In genomic region chr13:36998624-36999041, GRCh38 we compare ENCODE assay signal across 8 cellular contexts. TPM values are rescaled to one million over a fixed set of nuclear protein-coding genes. Genes with fewer than 3 reads are reported as not detected.
DNase-seq lines count a peak whose midpoint lies in the region; ATAC-seq, FAIRE-seq and TF ChIP-seq lines count a peak whose summit lies in the region.

No MANE protein-coding gene starts in this region.

- intact Hi-C loops in esophagus muscularis mucosa (cut with DNase I), result no loop called here

- H3K4me1 Mint-ChIP-seq in CD4-positive, CD25-positive, alpha-beta regulatory T cell, result peaks cover 29 to 46% (median 38%) of the 10 kb centered on the region in 4 donors
- H3K4me1 Mint-ChIP-seq in nephron, result peaks cover 46% of the 10 kb centered on the region

- FAIRE-seq in urothelium cell line (lab: Jason Lieb, UNC), result no peak

- H3K27me3 ChIP-seq in CD4-positive, CD25-positive, alpha-beta regulatory T cell (ENCODE audit: control insufficient read depth, insufficient read depth, low read length), result no peaks in the 10 kb centered on the region
- no peaks in the 10 kb centered on the region for H3K27me3 ChIP-seq in esophagus muscularis mucosa

- no peak for TF ChIP-seq EP300 in esophagus muscularis mucosa (IDR thresholded peaks at IDR 0.05)

- H3K9me3 Mint-ChIP-seq in CD4-positive, CD25-positive, alpha-beta regulatory T cell, result no peaks in the 10 kb centered on the region
- H3K9me3 Mint-ChIP-seq in nephron, result no peaks in the 10 kb centered on the region

- peak overlapping the region; percentile 93 for H3K4me3 ChIP-seq in CD4-positive, CD25-positive, alpha-beta regulatory T cell (ENCODE audit: low read depth, low read length)
- peak overlapping the region; percentile 79 to 95 (median 86) for H3K4me3 ChIP-seq in esophagus muscularis mucosa

- peak overlapping the region; percentile 100 for H3K27ac Mint-ChIP-seq in CD4-positive, CD25-positive, alpha-beta regulatory T cell
- H3K27ac Mint-ChIP-seq in nephron, result peak overlapping the region; percentile 100

- no peak for TF ChIP-seq POLR2A in esophagus muscularis mucosa (IDR thresholded peaks at IDR 0.05; ENCODE audit: low read depth)

- H3K27ac ChIP-seq in CD4-positive, CD25-positive, alpha-beta regulatory T cell (ENCODE audit: insufficient read depth, low read length, poor library complexity, severe bottlenecking), result peak overlapping the region; percentile 70
- peak overlapping the region; percentile 95 for H3K27ac ChIP-seq in KOPT-K1 (ENCODE audit: low read depth, low read length, poor library complexity, severe bottlenecking)
- peak overlapping the region; percentile 94 to 98 (median 97) for H3K27ac ChIP-seq in esophagus muscularis mucosa (replicated peaks in 1 of 4)

- TF ChIP-seq CTCF in esophagus muscularis mucosa (IDR thresholded peaks at IDR 0.05) (no peak), nephron (IDR thresholded peaks at IDR 0.05; ENCODE audit: unreplicated experiment in 3 of 3) (no peak)

- H3K36me3 ChIP-seq in CD4-positive, CD25-positive, alpha-beta regulatory T cell (ENCODE audit: control insufficient read depth, insufficient read depth, low read length), result peaks cover 20% of the 10 kb centered on the region
- H3K36me3 ChIP-seq in KOPT-K1 (ENCODE audit: insufficient read depth, low read length) (peaks cover 44% of the 10 kb centered on the region), esophagus muscularis mucosa (peaks cover 5 to 32% (median 20%) of the 10 kb centered on the region in 4 donors)

- peak overlapping the region; percentile 96 to 100 (median 100) for H3K4me3 Mint-ChIP-seq in CD4-positive, CD25-positive, alpha-beta regulatory T cell
- peak overlapping the region; percentile 98 to 100 (median 100) for H3K4me3 Mint-ChIP-seq in nephron

- peak in 2 of 3 donors; percentile 10 to 33 for DNase-seq in CD4-positive, CD25-positive, alpha-beta regulatory T cell
- peak; percentile 29 for DNase-seq in activated CD8-positive, alpha-beta memory T cell treated with anti-CD3 and anti-CD28 coated beads, Interleukin-2, amount 50 U/mL, for 4 hours
- no peak for DNase-seq in esophagus muscularis mucosa (ENCODE audit: extremely low spot score)
- peak; percentile 4 for DNase-seq in urothelium cell line (ENCODE audit: low spot score)
- no peak for DNase-seq in T1000 (lab: John Stamatoyannopoulos, UW)

- H3K4me1 ChIP-seq in CD4-positive, CD25-positive, alpha-beta regulatory T cell (ENCODE audit: control insufficient read depth, insufficient read depth, low read length, poor library complexity, severe bottlenecking), result peaks cover 26% of the 10 kb centered on the region
- peaks cover 20 to 31% (median 25%) of the 10 kb centered on the region in 4 donors for H3K4me1 ChIP-seq in esophagus muscularis mucosa

- no peak for ATAC-seq in CD4-positive, CD25-positive, alpha-beta regulatory T cell (ENCODE audit: low read depth in 2 of 2)
- no peak for ATAC-seq in GM21360 (IDR thresholded peaks at IDR 0.05; ENCODE audit: unreplicated experiment)

- WGBS in esophagus muscularis mucosa, result under 1% methylated on average over 14 of the region's 21 CpGs

- peaks cover 12% of the 10 kb centered on the region for H3K36me3 Mint-ChIP-seq in CD4-positive, CD25-positive, alpha-beta regulatory T cell
- H3K36me3 Mint-ChIP-seq in nephron (ENCODE audit: low read depth), result peaks cover 13% of the 10 kb centered on the region

- no peaks in the 10 kb centered on the region for H3K9me3 ChIP-seq in CD4-positive, CD25-positive, alpha-beta regulatory T cell (ENCODE audit: control insufficient read depth in 2 of 2, low read length in 2 of 2)
- H3K9me3 ChIP-seq in KOPT-K1 (ENCODE audit: insufficient read depth, low read length, poor library complexity, severe bottlenecking), result no peaks in the 10 kb centered on the region
- no peaks in the 10 kb centered on the region for H3K9me3 ChIP-seq in esophagus muscularis mucosa

- peaks cover 15% of the 10 kb centered on the region for H3K27me3 Mint-ChIP-seq in CD4-positive, CD25-positive, alpha-beta regulatory T cell
- H3K27me3 Mint-ChIP-seq in nephron (ENCODE audit: low read depth), result no peaks in the 10 kb centered on the region

RNA-seq across cellular contexts. Expression of gene ALG5, which starts 0.5 kb away (rescaled TPM):
- 20.1 TPM for total RNA-seq in CD4-positive, CD25-positive, alpha-beta regulatory T cell
- polyA plus RNA-seq in CD4-positive, CD25-positive, alpha-beta regulatory T cell, result 10 to 100 TPM; 72.8 to 97.7 (median 85.7) TPM
- 10 to 100 TPM; 17.3 to 28.2 (median 20.4) TPM for total RNA-seq in esophagus muscularis mucosa

RNA-seq across cellular contexts. Expression of gene EXOSC8, which starts 2.0 kb away (rescaled TPM):
- total RNA-seq in CD4-positive, CD25-positive, alpha-beta regulatory T cell, result 55.8 TPM
- polyA plus RNA-seq in CD4-positive, CD25-positive, alpha-beta regulatory T cell, result 10 to 100 TPM; 59.2 to 74.2 (median 64.5) TPM
- 10 to 100 TPM; 17.8 to 23.0 (median 20.3) TPM for total RNA-seq in esophagus muscularis mucosa

Comparison
In these comparisons a context has a peak if more than half of its experiments do, and no peak if none do; other contexts are left out.
1. DNase-seq: peak in CD4-positive, CD25-positive, alpha-beta regulatory T cell (2 of 3), activated CD8-positive, alpha-beta memory T cell treated with anti-CD3 and anti-CD28 coated beads, Interleukin-2, amount 50 U/mL, for 4 hours (single experiment) and urothelium cell line (single experiment); none in esophagus muscularis mucosa (single experiment) and T1000 (single experiment).
2. Peak in every context shown above with its lines, with median percentiles within 50 percentile points of each other: H3K27ac ChIP-seq.